Comparison of ENCODE assay signal across 24 cellular contexts in genomic region chr6:100311707-100312266, GRCh38.
"Had no signal": no experiment of that assay in that cellular context is flagged by ENCODE, and none has a peak within 500 bp of the region (broad histone marks: within the 10 kb centered on the region; RNA-seq: fewer than 3 reads in every experiment).

No MANE protein-coding gene starts in this region.

- H3K4me3 ChIP-seq: body of pancreas, esophagus muscularis mucosa, left ventricle myocardium inferior, ovary, prostate gland, right atrium auricular region, thyroid gland, upper lobe of right lung had no signal

- H3K9me3 ChIP-seq: body of pancreas, esophagus muscularis mucosa, left ventricle myocardium inferior, ovary, prostate gland, thyroid gland, upper lobe of right lung had no signal

- H3K9me3 Mint-ChIP-seq: activated CD4-positive, alpha-beta memory T cell treated with anti-CD3 and anti-CD28 coated beads for 36 hours; activated naive CD4-positive, alpha-beta T cell treated with anti-CD3 and anti-CD28 coated beads for 36 hours had no signal

- H3K4me1 Mint-ChIP-seq: natural killer cell, T-helper 17 cell had no signal

- DNase-seq: activated CD4-positive, alpha-beta memory T cell treated with anti-CD3 and anti-CD28 coated beads for 36 hours; activated CD4-positive, alpha-beta T cell treated with anti-CD3 and anti-CD28 coated beads for 48 hours; activated CD4-positive, CD25-positive, alpha-beta regulatory T cell; activated naive CD4-positive, alpha-beta T cell treated with anti-CD3 and anti-CD28 coated beads for 36 hours; activated T-cell treated with anti-CD3 and anti-CD28 coated beads, Interleukin-2, amount 50 U/mL, for 48 hours; body of pancreas; caudate nucleus; dermis blood vessel endothelial cell; effector CD8-positive, alpha-beta T cell; kidney glomerular epithelial cell; left ventricle myocardium inferior; midbrain; natural killer cell; ovary; stimulated activated CD4-positive, alpha-beta T cell treated with anti-CD3 and anti-CD28 coated beads, Interleukin-4, amount 100 ng/mL, for 4 hours; stimulated activated naive CD8-positive, alpha-beta T cell treated with anti-CD3 and anti-CD28 coated beads, Interleukin-15, Interleukin-2, amounts not matched to agents 100 U/mL and 50 U/mL, for 24 hours; substantia nigra; SW 1271; T-helper 17 cell; thyroid gland; upper lobe of right lung had no signal

- H3K4me1 ChIP-seq: body of pancreas, esophagus muscularis mucosa, left ventricle myocardium inferior, prostate gland, right atrium auricular region, thyroid gland, upper lobe of right lung had no signal

- H3K36me3 Mint-ChIP-seq: activated CD4-positive, alpha-beta memory T cell treated with anti-CD3 and anti-CD28 coated beads for 36 hours; natural killer cell had no signal

- H3K27ac Mint-ChIP-seq: activated CD4-positive, alpha-beta memory T cell treated with anti-CD3 and anti-CD28 coated beads for 36 hours; activated naive CD4-positive, alpha-beta T cell treated with anti-CD3 and anti-CD28 coated beads for 36 hours; natural killer cell; T-helper 17 cell had no signal

- H3K27ac ChIP-seq: body of pancreas, esophagus muscularis mucosa, left ventricle myocardium inferior, ovary, prostate gland, right atrium auricular region, thyroid gland, upper lobe of right lung had no signal

- H3K4me3 Mint-ChIP-seq: activated CD4-positive, alpha-beta memory T cell treated with anti-CD3 and anti-CD28 coated beads for 36 hours; activated naive CD4-positive, alpha-beta T cell treated with anti-CD3 and anti-CD28 coated beads for 36 hours; natural killer cell; T-helper 17 cell had no signal

- H3K27me3 ChIP-seq: body of pancreas, esophagus muscularis mucosa, ovary, right atrium auricular region, thyroid gland, upper lobe of right lung had no signal

- H3K36me3 ChIP-seq: esophagus muscularis mucosa, left ventricle myocardium inferior, ovary, prostate gland, right atrium auricular region, thyroid gland, upper lobe of right lung had no signal

- H3K27me3 Mint-ChIP-seq: activated CD4-positive, alpha-beta memory T cell treated with anti-CD3 and anti-CD28 coated beads for 36 hours; T-helper 17 cell had no signal

- ATAC-seq: body of pancreas; natural killer cell; stimulated activated naive CD8-positive, alpha-beta T cell treated with anti-CD3 and anti-CD28 coated beads, Interleukin-15, Interleukin-2, amounts not matched to agents 100 U/mL and 50 U/mL, for 24 hours; T-helper 17 cell; upper lobe of right lung had no signal
